ENCODE assay signal across 7 cellular contexts in the genomic region with DNA sequence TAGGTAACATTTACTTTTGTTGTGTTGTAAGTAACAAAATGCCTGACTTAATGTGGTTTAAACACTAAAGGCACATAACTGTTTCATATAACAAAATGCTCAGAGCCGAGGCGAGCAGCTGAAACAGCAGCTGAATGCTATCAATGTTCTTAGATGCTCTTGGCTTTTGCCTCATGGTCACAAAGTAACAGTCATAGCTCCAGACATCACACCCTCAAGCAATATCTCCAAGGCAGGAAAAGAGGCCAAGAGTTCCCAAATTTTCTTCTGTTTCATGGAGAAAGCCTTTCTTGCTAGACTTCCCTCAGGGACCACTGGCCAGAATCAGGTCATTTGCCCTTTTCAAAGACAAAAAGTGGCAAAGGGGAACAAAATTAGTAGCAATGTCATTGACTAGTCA.
"Had no signal": no experiment of that assay in that cellular context is flagged by ENCODE, and none has a peak within 500 bp of the region (broad histone marks: within the 10 kb centered on the region; RNA-seq: fewer than 3 reads in every experiment).

No MANE protein-coding gene starts in this region.

- FAIRE-seq: HepG2, HTR-8/SVneo had no signal

- DNase-seq: IMR-90, KBM-7, KG1 had no signal

- H3K9ac ChIP-seq: KMS-11 had no signal

- H3K4me2 ChIP-seq: KMS-11 had no signal

- ATAC-seq: HepG2 had no signal

- H3K27ac ChIP-seq: HL-60, KMS-11 had no signal
